Comparison of ENCODE assay signal across 23 cellular contexts in genomic region chr11:88064097-88064705, GRCh38.
"Had no signal": no experiment of that assay in that cellular context is flagged by ENCODE, and none has a peak within 500 bp of the region (broad histone marks: within the 10 kb centered on the region; RNA-seq: fewer than 3 reads in every experiment).

No MANE protein-coding gene starts in this region.

- DNase-seq: activated CD4-positive, alpha-beta memory T cell treated with anti-CD3 and anti-CD28 coated beads for 36 hours; activated CD4-positive, alpha-beta T cell treated with anti-CD3 and anti-CD28 coated beads, Interleukin-2, amount 10 ng/mL, durations not matched to agents 7 days and 5 days; activated CD4-positive, CD25-positive, alpha-beta regulatory T cell; activated CD8-positive, alpha-beta memory T cell treated with anti-CD3 and anti-CD28 coated beads for 24 hours; activated effector memory CD4-positive, alpha-beta T cell treated with anti-CD3 and anti-CD28 coated beads, Interleukin-2, amount 50 U/mL, for 16 hours; activated naive CD4-positive, alpha-beta T cell treated with Interleukin-2 at 50 U/mL for 16 hours; activated naive CD8-positive, alpha-beta T cell treated with anti-CD3 and anti-CD28 coated beads, Interleukin-2, amount 50 U/mL, for 24 hours; activated T-cell treated with anti-CD3 and anti-CD28 coated beads, Interleukin-2, amount 50 U/mL, for 4 hours; amniotic stem cell; body of pancreas; MG63; NCI-H1092; NCI-H146; NCI-H1930; NCI-H446; NCI-H524; PC-9; SHP77 treated with DMSO at 0.1 percent for 48 hours; T-helper 17 cell; T-helper 9 cell had no signal

- H3K36me3 ChIP-seq: ascending aorta, MG63 had no signal

- ATAC-seq: activated naive CD4-positive, alpha-beta T cell treated with anti-CD3 and anti-CD28 coated beads, Interleukin-2, amount 50 U/mL, for 72 hours; activated naive CD8-positive, alpha-beta T cell treated with anti-CD3 and anti-CD28 coated beads, Interleukin-2, amount 50 U/mL, for 24 hours; activated T-cell treated with anti-CD3 and anti-CD28 coated beads, Interleukin-2, amount 50 U/mL, for 4 hours; body of pancreas; T-helper 17 cell had no signal

- H3K4me1 ChIP-seq: ascending aorta had no signal

- H3K4me3 ChIP-seq: ascending aorta, body of pancreas, MG63, PC-9 had no signal

- H3K27me3 ChIP-seq: ascending aorta, body of pancreas, MG63 had no signal

- H3K9me3 ChIP-seq: ascending aorta, body of pancreas, MG63 had no signal

- H3K27ac ChIP-seq: ascending aorta, body of pancreas, PC-9, VCaP had no signal
